ENCODE assay signal across 9 cellular contexts in the genomic region with DNA sequence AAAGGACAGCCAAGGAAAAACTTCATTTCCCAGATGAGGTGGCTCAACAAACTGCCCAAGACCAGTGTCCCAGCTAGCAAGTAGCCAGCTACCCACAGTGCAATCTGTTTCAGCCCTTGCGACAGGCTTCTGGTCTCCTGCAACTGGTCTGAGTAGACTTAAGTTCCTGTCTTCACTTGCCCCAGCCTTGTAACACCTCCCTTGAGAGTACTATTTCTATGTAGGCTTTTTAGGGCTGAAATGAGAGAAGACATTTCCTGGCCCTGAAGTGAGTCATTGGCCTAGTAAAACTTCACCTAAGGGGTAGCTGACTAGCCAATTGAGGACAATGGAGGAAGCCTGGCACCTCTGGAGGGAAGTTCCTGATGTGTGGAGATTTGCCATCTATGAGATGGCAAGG.
DNase-seq lines count a peak whose midpoint lies in the region; ATAC-seq and TF ChIP-seq lines count a peak whose summit lies in the region.
"Had no signal": no experiment of that assay in that cellular context is flagged by ENCODE, and none has a peak within 500 bp of the region (broad histone marks: within the 10 kb centered on the region; RNA-seq: fewer than 3 reads in every experiment).

No MANE protein-coding gene starts in this region.

- in situ Hi-C loops in astrocyte of the spinal cord (cut with HindIII; ENCODE audit: low sequenced_read_pairs) = no loop called here

- H3K9me3 Mint-ChIP-seq in activated T-cell treated with anti-CD3 and anti-CD28 coated beads, Interleukin-2, amount 50 U/mL, for 72 hours = no peaks in the 10 kb centered on the region
- no peaks in the 10 kb centered on the region for H3K9me3 Mint-ChIP-seq in T-helper 2 cell treated with Interferon-gamma antibody and Interleukin-4, amounts not matched to agents 5 μg/mL and 100 μg/mL, for 36 hours

- peaks cover 10% of the 10 kb centered on the region for H3K36me3 ChIP-seq in thymus (ENCODE audit: control insufficient read depth, insufficient read depth)

- peak overlapping the region; percentile 31 for H3K27ac ChIP-seq in thymus (ENCODE audit: low read depth)

- DNase-seq in activated T-cell treated with anti-CD3 and anti-CD28 coated beads, Interleukin-2, amount 50 U/mL, for 72 hours = peak in 1 of 2 donors; percentile 6
- DNase-seq in activated T-cell treated with anti-CD3 and anti-CD28 coated beads, Interleukin-2, amount 50 U/mL, for 48 hours = no peak
- DNase-seq in astrocyte of the spinal cord (ENCODE audit: low read depth, low spot score) (peak; percentile 39), COR-L47 (lab: John Stamatoyannopoulos, UW) (no peak)
- no peak for DNase-seq in T-helper 2 cell treated with Interferon-gamma antibody and Interleukin-4, amounts not matched to agents 5 μg/mL and 100 μg/mL, for 36 hours (ENCODE audit: low spot score)
- DNase-seq: right cardiac atrium had no signal

- no peak overlapping the region for H3K4me3 ChIP-seq in astrocyte of the spinal cord (ENCODE audit: low read depth, low read length)
- H3K4me3 ChIP-seq in thymus (ENCODE audit: low read length) = no peak overlapping the region

- no peak for TF ChIP-seq CTCF in astrocyte of the spinal cord (IDR thresholded peaks at IDR 0.05; ENCODE audit: low read depth, low read length)

- no peaks in the 10 kb centered on the region for H3K4me1 Mint-ChIP-seq in activated T-cell treated with anti-CD3 and anti-CD28 coated beads, Interleukin-2, amount 50 U/mL, for 72 hours (ENCODE audit: low read depth)
- no peaks in the 10 kb centered on the region for H3K4me1 Mint-ChIP-seq in T-helper 2 cell treated with Interferon-gamma antibody and Interleukin-4, amounts not matched to agents 5 μg/mL and 100 μg/mL, for 36 hours (ENCODE audit: low read depth)

- H3K9me3 ChIP-seq in thymus (ENCODE audit: control insufficient read depth) = no peaks in the 10 kb centered on the region

- 98% methylated on average over 1 of the region's 1 CpG for WGBS in thymus

- H3K27me3 Mint-ChIP-seq in activated T-cell treated with anti-CD3 and anti-CD28 coated beads, Interleukin-2, amount 50 U/mL, for 72 hours (ENCODE audit: low read depth) = no peaks in the 10 kb centered on the region
- no peaks in the 10 kb centered on the region for H3K27me3 Mint-ChIP-seq in T-helper 2 cell treated with Interferon-gamma antibody and Interleukin-4, amounts not matched to agents 5 μg/mL and 100 μg/mL, for 36 hours (ENCODE audit: low read depth)

- no peak overlapping the region for H3K4me3 Mint-ChIP-seq in activated T-cell treated with anti-CD3 and anti-CD28 coated beads, Interleukin-2, amount 50 U/mL, for 72 hours
- H3K4me3 Mint-ChIP-seq in T-helper 2 cell treated with Interferon-gamma antibody and Interleukin-4, amounts not matched to agents 5 μg/mL and 100 μg/mL, for 36 hours = no peak overlapping the region

- no peaks in the 10 kb centered on the region for H3K4me1 ChIP-seq in thymus (ENCODE audit: control insufficient read depth, insufficient read depth, low read length)

- peak; percentile 66 to 87 for ATAC-seq in activated T-cell treated with anti-CD3 and anti-CD28 coated beads, Interleukin-2, amount 50 U/mL, for 72 hours (replicated peaks in 1 of 2)
- ATAC-seq in HG03196 (IDR thresholded peaks at IDR 0.05; ENCODE audit: unreplicated experiment) (peak; percentile 98), GM19455 (IDR thresholded peaks at IDR 0.05; ENCODE audit: unreplicated experiment) (no peak)

- H3K27me3 ChIP-seq in thymus (ENCODE audit: control insufficient read depth, insufficient read depth) = no peaks in the 10 kb centered on the region

- no peaks in the 10 kb centered on the region for H3K36me3 Mint-ChIP-seq in activated T-cell treated with anti-CD3 and anti-CD28 coated beads, Interleukin-2, amount 50 U/mL, for 72 hours (ENCODE audit: insufficient read depth in 2 of 2)
- H3K36me3 Mint-ChIP-seq in T-helper 2 cell treated with Interferon-gamma antibody and Interleukin-4, amounts not matched to agents 5 μg/mL and 100 μg/mL, for 36 hours (ENCODE audit: low read depth) = no peaks in the 10 kb centered on the region

- H3K27ac Mint-ChIP-seq in activated T-cell treated with anti-CD3 and anti-CD28 coated beads, Interleukin-2, amount 50 U/mL, for 72 hours = no peak overlapping the region
- no peak overlapping the region for H3K27ac Mint-ChIP-seq in T-helper 2 cell treated with Interferon-gamma antibody and Interleukin-4, amounts not matched to agents 5 μg/mL and 100 μg/mL, for 36 hours
